ENCODE assay signal across 10 cellular contexts in the genomic region with DNA sequence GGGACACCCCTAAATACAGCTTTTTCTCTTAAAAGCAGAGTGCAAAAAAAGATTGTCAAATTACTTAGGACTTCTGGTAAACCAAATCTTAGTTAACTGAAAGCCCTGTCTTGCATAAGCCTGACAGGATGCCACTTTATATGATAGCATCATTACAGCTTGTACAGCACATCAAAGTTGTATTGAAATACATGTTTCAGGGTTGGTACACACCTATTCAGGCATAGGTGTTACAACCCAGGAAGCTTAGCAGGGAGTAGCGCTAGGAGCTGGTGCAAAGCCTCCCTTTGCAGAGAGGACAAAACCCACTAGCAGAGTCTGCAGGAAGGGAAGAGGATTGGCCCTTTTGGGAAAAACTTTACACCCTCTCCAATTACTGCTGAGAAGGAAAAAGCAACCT.
DNase-seq lines count a peak whose midpoint lies in the region; ATAC-seq and TF ChIP-seq lines count a peak whose summit lies in the region.
"Had no signal": no experiment of that assay in that cellular context is flagged by ENCODE, and none has a peak within 500 bp of the region (broad histone marks: within the 10 kb centered on the region; RNA-seq: fewer than 3 reads in every experiment).

No MANE protein-coding gene starts in this region.

- TF ChIP-seq POLR2A in breast epithelium (IDR thresholded peaks at IDR 0.05) = no peak
- no peak for TF ChIP-seq POLR2A in tibial nerve (IDR thresholded peaks at IDR 0.05)

- CTCF ChIA-PET in MCF 10A (lab: Yijun Ruan, JAX) = interaction anchor here (1.2 to 3.1 kb wide), 7 partner anchors 23 to 171 kb away, joined by 3 to 19 read pairs (median 6); no protein-coding TSS in a partner anchor
- CTCF ChIA-PET in activated CD4-positive, alpha-beta memory T cell treated with anti-CD3 and anti-CD28 coated beads for 36 hours (lab: Charles Lee) = interaction anchor here (0.8 to 2.9 kb wide), 14 partner anchors 11 to 170 kb away, joined by 3 to 22 read pairs (median 4); no protein-coding TSS in a partner anchor

- ATAC-seq in GM18873 (IDR thresholded peaks at IDR 0.05; ENCODE audit: low FRiP score, unreplicated experiment) = no peak

- no TSS peak for BruUV-seq in MCF 10A (replicated peaks; lab: Mats Ljungman, UMichigan)

- no peaks in the 10 kb centered on the region for H3K27me3 Mint-ChIP-seq in MCF 10A (ENCODE audit: insufficient read depth, unreplicated experiment)
- H3K27me3 Mint-ChIP-seq in activated CD4-positive, alpha-beta memory T cell treated with anti-CD3 and anti-CD28 coated beads for 36 hours = no peaks in the 10 kb centered on the region

- no peaks in the 10 kb centered on the region for H3K9me3 Mint-ChIP-seq in MCF 10A (ENCODE audit: unreplicated experiment)
- no peaks in the 10 kb centered on the region for H3K9me3 Mint-ChIP-seq in activated CD4-positive, alpha-beta memory T cell treated with anti-CD3 and anti-CD28 coated beads for 36 hours

- no peaks in the 10 kb centered on the region for H3K27me3 ChIP-seq in breast epithelium
- no peaks in the 10 kb centered on the region for H3K27me3 ChIP-seq in layer of hippocampus (ENCODE audit: control insufficient read depth, insufficient read depth, low read length)
- no peaks in the 10 kb centered on the region for H3K27me3 ChIP-seq in tibial nerve
- H3K27me3 ChIP-seq: cardiac muscle cell had no signal

- TF ChIP-seq CTCF in breast epithelium (IDR thresholded peaks at IDR 0.05) = no peak
- TF ChIP-seq CTCF in MCF 10A (IDR thresholded peaks at IDR 0.05; ENCODE audit: unreplicated experiment) = no peak
- no peak for TF ChIP-seq CTCF in tibial nerve (IDR thresholded peaks at IDR 0.05)

- no peak overlapping the region for H3K4me3 Mint-ChIP-seq in MCF 10A (ENCODE audit: unreplicated experiment)
- H3K4me3 Mint-ChIP-seq in activated CD4-positive, alpha-beta memory T cell treated with anti-CD3 and anti-CD28 coated beads for 36 hours = peak overlapping the region; percentile 49

- H3K27ac Mint-ChIP-seq in MCF 10A (ENCODE audit: low read depth, unreplicated experiment) = no peak overlapping the region
- H3K27ac Mint-ChIP-seq in activated CD4-positive, alpha-beta memory T cell treated with anti-CD3 and anti-CD28 coated beads for 36 hours = peak overlapping the region; percentile 65

- POLR2A ChIA-PET in MCF 10A (lab: Yijun Ruan, JAX) = interaction anchor here (0.6 to 7.1 kb wide), 9 partner anchors 9 to 309 kb away, joined by 3 to 177 read pairs (median 4); no protein-coding TSS in a partner anchor
- POLR2A ChIA-PET in activated CD4-positive, alpha-beta memory T cell treated with anti-CD3 and anti-CD28 coated beads for 36 hours (lab: Charles Lee) = interaction anchor here (0.8 to 2.9 kb wide), 13 partner anchors 8 to 162 kb away, joined by 3 to 29 read pairs (median 7); no protein-coding TSS in a partner anchor

- H3K36me3 Mint-ChIP-seq in MCF 10A (ENCODE audit: insufficient read depth, unreplicated experiment) = no peaks in the 10 kb centered on the region
- H3K36me3 Mint-ChIP-seq in activated CD4-positive, alpha-beta memory T cell treated with anti-CD3 and anti-CD28 coated beads for 36 hours = no peaks in the 10 kb centered on the region

- H3K4me1 ChIP-seq in breast epithelium = peaks cover 4 to 31% of the 10 kb centered on the region in 2 donors
- H3K4me1 ChIP-seq in tibial nerve = peaks cover 3 to 65% (median 39%) of the 10 kb centered on the region in 4 donors

- H3K4me1 Mint-ChIP-seq in MCF 10A (ENCODE audit: insufficient read depth, unreplicated experiment) = peaks cover 43% of the 10 kb centered on the region
- peaks cover 88% of the 10 kb centered on the region for H3K4me1 Mint-ChIP-seq in activated CD4-positive, alpha-beta memory T cell treated with anti-CD3 and anti-CD28 coated beads for 36 hours (ENCODE audit: low read depth)

- H3K9me3 ChIP-seq in breast epithelium (no peaks in the 10 kb centered on the region), tibial nerve (no peaks in the 10 kb centered on the region)

- WGBS in tibial nerve, 2 donors = 67 to 92% methylated on average over 1 of the region's 1 CpG

- in situ Hi-C loops in KBM-7 (cut with MboI; ENCODE audit: low pct_unique_long_range_greater_than_20kb, low sequenced_read_pairs) = no loop called here

- H3K36me3 ChIP-seq in breast epithelium = no peaks in the 10 kb centered on the region
- H3K36me3 ChIP-seq in tibial nerve = no peaks in the 10 kb centered on the region
- H3K36me3 ChIP-seq: cardiac muscle cell had no signal

- H3K4me3 ChIP-seq in breast epithelium (no peak overlapping the region), tibial nerve (no peak overlapping the region)
- H3K4me3 ChIP-seq: cardiac muscle cell had no signal

- intact Hi-C loops in breast epithelium (cut with DNase I; ENCODE audit: low total_unique reads) = no loop called here
- intact Hi-C loops in MCF 10A (cut with micrococcal nuclease) = loop anchor here (10.0 kb wide), 1 partner anchor 650 kb away; a partner anchor contains a TSS
- intact Hi-C loops in activated CD4-positive, alpha-beta memory T cell treated with anti-CD3 and anti-CD28 coated beads for 36 hours (cut with micrococcal nuclease) = loop anchor here (1.0 kb wide), 1 partner anchor 8 kb away; no protein-coding TSS in a partner anchor

- no peak for TF ChIP-seq EP300 in tibial nerve (IDR thresholded peaks at IDR 0.05)

- H3K27ac ChIP-seq in breast epithelium = peak overlapping the region; percentile 46 to 65
- peak overlapping the region; percentile 74 for H3K27ac ChIP-seq in layer of hippocampus (ENCODE audit: low read depth, low read length)
- peak overlapping the region; percentile 11 to 88 (median 56) for H3K27ac ChIP-seq in tibial nerve
- H3K27ac ChIP-seq: cardiac muscle cell had no signal

- DNase-seq in breast epithelium (ENCODE audit: low spot score in 2 of 2) = no peak
- DNase-seq in MCF 10A (ENCODE audit: unreplicated experiment) = no peak
- DNase-seq in activated CD4-positive, alpha-beta memory T cell treated with anti-CD3 and anti-CD28 coated beads for 36 hours = no peak
- DNase-seq in tibial nerve (ENCODE audit: low spot score in 2 of 2) = no peak
- no peak for DNase-seq in KBM-7
- no peak for DNase-seq in dedifferentiated amniotic fluid mesenchymal stem cell (ENCODE audit: extremely low spot score)
- DNase-seq: H7 had no signal
